10 cellular contexts compared by ENCODE assay signal in genomic region chr10:3347413-3348147, GRCh38.
"Had no signal": no experiment of that assay in that cellular context is flagged by ENCODE, and none has a peak within 500 bp of the region (broad histone marks: within the 10 kb centered on the region; RNA-seq: fewer than 3 reads in every experiment).

No MANE protein-coding gene starts in this region.

- H3K36me3 Mint-ChIP-seq: activated naive CD4-positive, alpha-beta T cell treated with anti-CD3 and anti-CD28 coated beads, Interleukin-2, amount 50 U/mL, for 72 hours; natural killer cell had no signal

- H3K4me3 Mint-ChIP-seq: natural killer cell; T-helper 2 cell treated with Interferon-gamma antibody and Interleukin-4, amounts not matched to agents 5 μg/mL and 100 μg/mL, for 36 hours had no signal

- H3K27me3 ChIP-seq: esophagus muscularis mucosa had no signal

- H3K27ac Mint-ChIP-seq: activated naive CD4-positive, alpha-beta T cell treated with anti-CD3 and anti-CD28 coated beads, Interleukin-2, amount 50 U/mL, for 72 hours; natural killer cell; T-helper 2 cell treated with Interferon-gamma antibody and Interleukin-4, amounts not matched to agents 5 μg/mL and 100 μg/mL, for 36 hours had no signal

- DNase-seq: activated T-cell treated with anti-CD3 and anti-CD28 coated beads, Interleukin-2, amount 50 U/mL, for 1 hour; dorsolateral prefrontal cortex; left cardiac atrium; mucosa of descending colon; natural killer cell; stimulated activated CD4-positive, alpha-beta T cell treated with anti-CD3 and anti-CD28 coated beads, Interleukin-4, amount 100 ng/mL, for 24 hours; stomach had no signal

- H3K4me3 ChIP-seq: esophagus muscularis mucosa, mucosa of descending colon, stomach had no signal

- H3K27ac ChIP-seq: dorsolateral prefrontal cortex, esophagus muscularis mucosa, stomach had no signal

- H3K9me3 ChIP-seq: esophagus muscularis mucosa, mucosa of descending colon, stomach had no signal

- H3K9me3 Mint-ChIP-seq: activated naive CD4-positive, alpha-beta T cell treated with anti-CD3 and anti-CD28 coated beads, Interleukin-2, amount 50 U/mL, for 72 hours; natural killer cell; T-helper 2 cell treated with Interferon-gamma antibody and Interleukin-4, amounts not matched to agents 5 μg/mL and 100 μg/mL, for 36 hours had no signal

- H3K4me1 ChIP-seq: stomach had no signal

- H3K36me3 ChIP-seq: esophagus muscularis mucosa, stomach had no signal
